Comparison of ENCODE assay signal across 1 cellular context in genomic region chr7:100578246-100579183, GRCh38.
TF ChIP-seq lines count a peak whose summit lies in the region.

No MANE protein-coding gene starts in this region.

TF ChIP-seq in K562, 482 proteins besides CTCF, POLR2A, EP300 and RAD21:
- TF ChIP-seq POLR2B (IDR thresholded peaks at IDR 0.05; ENCODE audit: low read depth, partially characterized antibody) (peak; percentile 17), POLR2G (IDR thresholded peaks at IDR 0.05; ENCODE audit: low read depth, low read length) (peak; percentile 49), HDAC2 (IDR thresholded peaks at IDR 0.05) (no peak)
